ENCODE assay signal across 16 cellular contexts in the genomic region with DNA sequence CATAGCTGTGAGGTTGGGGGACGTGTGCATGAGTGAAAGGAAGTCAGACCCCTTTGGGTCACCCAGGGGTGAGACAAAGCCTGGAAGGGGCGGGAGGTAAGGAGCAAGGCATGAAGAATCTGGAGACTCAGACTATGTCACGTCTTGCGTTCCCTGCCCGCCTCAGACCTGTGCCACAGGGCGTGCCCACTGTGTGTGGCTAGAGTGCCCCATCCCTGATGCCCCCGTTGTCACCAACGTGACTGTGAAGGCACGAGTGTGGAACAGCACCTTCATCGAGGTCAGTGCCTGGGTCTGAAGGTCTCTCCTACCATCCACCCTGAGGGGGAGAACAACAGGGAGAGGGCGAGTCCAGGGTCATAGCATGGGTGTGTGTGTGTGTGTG. TPM values are rescaled to one million over a fixed set of nuclear protein-coding genes. Genes with fewer than 3 reads are reported as not detected.
A peak's percentile ranks its signal among the peaks of the same experiment; 100 is the strongest.
DNase-seq lines count a peak whose midpoint lies in the region; ATAC-seq and TF ChIP-seq lines count a peak whose summit lies in the region.
"Had no signal": no experiment of that assay in that cellular context is flagged by ENCODE, and none has a peak within 500 bp of the region (broad histone marks: within the 10 kb centered on the region; RNA-seq: fewer than 3 reads in every experiment).

No MANE protein-coding gene starts in this region.

- H3K27ac Mint-ChIP-seq in HFFc6, result 0 out of 2 replicates have a peak overlapping the region, but pooled peaks have one; percentile 15
- no peak overlapping the region for H3K27ac Mint-ChIP-seq in effector memory CD8-positive, alpha-beta T cell

- TF ChIP-seq POLR2A in spleen (IDR thresholded peaks at IDR 0.05) (no peak), erythroblast (IDR thresholded peaks at IDR 0.05; ENCODE audit: low read length) (no peak)

- H3K9me3 ChIP-seq in Panc1 (ENCODE audit: control insufficient read depth, insufficient read depth, low read depth, low read length) (no peaks in the 10 kb centered on the region), lung (ENCODE audit: control insufficient read depth in 2 of 2, insufficient read depth in 1 of 2, low read length in 1 of 2) (no peaks in the 10 kb centered on the region), spleen (no peaks in the 10 kb centered on the region)
- H3K9me3 ChIP-seq: left lung had no signal

- peaks cover 3% of the 10 kb centered on the region; the same call in 1 of the 2 replicates for H3K27me3 Mint-ChIP-seq in HFFc6 (ENCODE audit: insufficient read depth)
- H3K27me3 Mint-ChIP-seq in effector memory CD8-positive, alpha-beta T cell, result no peaks in the 10 kb centered on the region

- H3K27ac ChIP-seq in Panc1 (ENCODE audit: low read length) (no peak overlapping the region), lung (ENCODE audit: low read depth in 1 of 2, low read length in 1 of 2) (peak overlapping the region; percentile 2 to 69), spleen (peak overlapping the region in 2 of 8 donors; percentile 8 to 18)
- H3K27ac ChIP-seq: cardiac muscle cell, left lung had no signal

- H3K36me3 Mint-ChIP-seq in HFFc6 (ENCODE audit: low read depth), result peaks cover 60% of the 10 kb centered on the region
- peaks cover 2% of the 10 kb centered on the region for H3K36me3 Mint-ChIP-seq in effector memory CD8-positive, alpha-beta T cell (ENCODE audit: insufficient read depth)

- H3K4me3 Mint-ChIP-seq in HFFc6, result no peak overlapping the region; the same call in 1 of the 2 replicates
- no peak overlapping the region for H3K4me3 Mint-ChIP-seq in effector memory CD8-positive, alpha-beta T cell

- H3K4me3 ChIP-seq in Panc1 (ENCODE audit: low read depth in 2 of 2, low read length in 2 of 2) (no peak overlapping the region), lung (no peak overlapping the region), spleen (no peak overlapping the region)
- H3K4me3 ChIP-seq: cardiac muscle cell, left lung had no signal

- DNase-seq in HFFc6 (no peak), Panc1 (ENCODE audit: low read depth, low spot score) (no peak), lung (ENCODE audit: low spot score) (no peak), spleen (peak; percentile 66), NCI-H446 treated with DMSO at 0.1 percent for 48 hours (lab: John Stamatoyannopoulos, UW) (no peak), erythroblast (lab: John Stamatoyannopoulos, UW) (no peak)
- no peak for DNase-seq in stimulated activated CD4-positive, alpha-beta T cell treated with anti-CD3 and anti-CD28 coated beads, Interleukin-2, amount 100 ng/mL, for 48 hours
- no peak for DNase-seq in effector memory CD8-positive, alpha-beta T cell
- DNase-seq: activated CD4-positive, alpha-beta T cell treated with anti-CD3 and anti-CD28 coated beads for 4 hours; amniotic stem cell; C1 segment of cervical spinal cord; EL; left lung; SIG-M5; T-helper 1 cell had no signal

- H3K27me3 ChIP-seq in Panc1 (ENCODE audit: control insufficient read depth, insufficient read depth, low read length) (no peaks in the 10 kb centered on the region), lung (ENCODE audit: control insufficient read depth, insufficient read depth) (no peaks in the 10 kb centered on the region), spleen (replicated peaks in 1 of 7) (no peaks in the 10 kb centered on the region)
- H3K27me3 ChIP-seq: cardiac muscle cell, left lung had no signal

- in situ Hi-C loops in Panc1 (cut with HindIII; ENCODE audit: low pct_unique_long_range_greater_than_20kb, low sequenced_read_pairs), result no loop called here

- intact Hi-C loops in Panc1 (cut with micrococcal nuclease; ENCODE audit: unreplicated experiment) (no loop called here), spleen (cut with DNase I; ENCODE audit: low total_unique reads) (no loop called here)

- H3K36me3 ChIP-seq in Panc1 (ENCODE audit: control insufficient read depth, insufficient read depth, low read length), result peaks cover 11% of the 10 kb centered on the region
- peaks cover 8 to 69% of the 10 kb centered on the region in 2 donors for H3K36me3 ChIP-seq in lung (ENCODE audit: control insufficient read depth in 2 of 2, insufficient read depth in 2 of 2, low read length in 2 of 2)
- peaks cover 0 to 74% (median 18%) of the 10 kb centered on the region in 6 donors for H3K36me3 ChIP-seq in spleen

- CTCF ChIA-PET in Panc1 (lab: Charles Lee), result interaction anchor here (0.5 to 1.4 kb wide), 6 partner anchors 12 to 409 kb away, joined by 3 to 7 read pairs (median 3); no protein-coding TSS in a partner anchor

- TF ChIP-seq CTCF in HFFc6 (IDR thresholded peaks at IDR 0.05), result no peak
- TF ChIP-seq CTCF in Panc1 (IDR thresholded peaks at IDR 0.05), result no peak
- TF ChIP-seq CTCF in lung (IDR thresholded peaks at IDR 0.05; ENCODE audit: control extremely low read depth, extremely low read depth), result no peak
- TF ChIP-seq CTCF in spleen (IDR thresholded peaks at IDR 0.05 in 8 of 11, conservative IDR thresholded peaks at IDR 0.05 in 3 of 11), result no peak

- H3K9me3 Mint-ChIP-seq in HFFc6, result no peaks in the 10 kb centered on the region
- no peaks in the 10 kb centered on the region for H3K9me3 Mint-ChIP-seq in effector memory CD8-positive, alpha-beta T cell

- POLR2A ChIA-PET in Panc1 (lab: Charles Lee), result no interaction called here

- 85 to 89% methylated on average over 11 of the region's 11 CpGs for WGBS in lung, 2 donors
- 80 to 89% (median 83%) methylated on average over 4 to 11 of the region's 11 CpGs for WGBS in spleen, 5 donors

- no peaks in the 10 kb centered on the region; the same call in 1 of the 2 replicates for H3K4me1 Mint-ChIP-seq in HFFc6 (ENCODE audit: low read depth)
- H3K4me1 Mint-ChIP-seq in effector memory CD8-positive, alpha-beta T cell (ENCODE audit: low read depth in 2 of 2), result no peaks in the 10 kb centered on the region

- H3K4me1 ChIP-seq in Panc1 (ENCODE audit: control insufficient read depth, insufficient read depth, low read length) (no peaks in the 10 kb centered on the region), lung (ENCODE audit: control insufficient read depth in 2 of 2, insufficient read depth in 2 of 2, low read length in 2 of 2) (no peaks in the 10 kb centered on the region), spleen (no peaks in the 10 kb centered on the region)
- H3K4me1 ChIP-seq: left lung had no signal

- BruUV-seq in Panc1 (replicated peaks; lab: Mats Ljungman, UMichigan), result no TSS peak

- ATAC-seq in Panc1 (0 out of 2 replicates have a peak, but pooled peaks have one; percentile 1), lung (ENCODE audit: insufficient read depth, low FRiP score) (no peak)
- no peak for ATAC-seq in effector memory CD8-positive, alpha-beta T cell (replicated peaks)

RNA-seq across cellular contexts. Expression of a gene that starts 15.1 kb away (rescaled TPM):
- total RNA-seq in HFFc6 (2021; fragmentation: NEBNext Ultra II Directional; extraction: Animal tissue kit (Norgen Biotek cat#: 25700)), result 10 to 100 TPM; 26.6 to 35.6 (median 29.6) TPM
- total RNA-seq in Panc1 (2021; ENCODE audit: unreplicated experiment) (46.0 TPM), lung (10 to 100 TPM; 23.2 to 27.8 TPM), spleen (10 to 100 TPM; 22.9 to 41.5 (median 26.1) TPM)
- 79.3 TPM for polyA plus RNA-seq in Panc1 (2012; ENCODE audit: insufficient read length)
- polyA plus RNA-seq in lung (10 to 100 TPM in 1 of 2 donors, 1 to 10 TPM in 1; 10.0 to 15.7 TPM), spleen (10 to 100 TPM in 1 of 3 donors, 1 to 10 TPM in 2; 8.7 to 16.9 (median 9.5) TPM)

RNA-seq across cellular contexts. Expression of a gene that starts 24.2 kb away (rescaled TPM):
- total RNA-seq in HFFc6 (2021; fragmentation: NEBNext Ultra II Directional; extraction: Animal tissue kit (Norgen Biotek cat#: 25700)), result 100 to 1,000 TPM; 272 to 319 (median 288) TPM
- 439 TPM for total RNA-seq in Panc1 (2021; ENCODE audit: unreplicated experiment)
- polyA plus RNA-seq in Panc1 (2012; ENCODE audit: insufficient read length), result 291 TPM
- total RNA-seq in lung, result 100 to 1,000 TPM; 142 to 204 TPM
- 100 to 1,000 TPM in 1 of 2 donors, 10 to 100 TPM in 1; 83.9 to 123 TPM for polyA plus RNA-seq in lung
- 10 to 100 TPM; 22.7 to 52.3 (median 41.1) TPM for total RNA-seq in spleen
- polyA plus RNA-seq in spleen, result 10 to 100 TPM in 1 of 3 donors, 1 to 10 TPM in 2; 5.5 to 16.6 (median 8.1) TPM

RNA-seq across cellular contexts. Expression of a gene that starts 49.9 kb away (rescaled TPM):
- 10 to 100 TPM in 4 of 6 experiments, 1 to 10 TPM in 2; 4.3 to 14.1 (median 11.4) TPM for total RNA-seq in HFFc6 (2021; fragmentation: NEBNext Ultra II Directional; extraction: Animal tissue kit (Norgen Biotek cat#: 25700))
- total RNA-seq in Panc1 (2021; ENCODE audit: unreplicated experiment) (6.9 TPM), lung (1 to 10 TPM; 3.3 to 4.4 TPM), spleen (1 to 10 TPM; 1.2 to 7.5 (median 4.1) TPM)
- polyA plus RNA-seq in Panc1 (2012; ENCODE audit: insufficient read length), result 8.6 TPM
- polyA plus RNA-seq in lung (1 to 10 TPM; 3.9 to 6.2 TPM), spleen (1 to 10 TPM; 1.1 to 1.9 (median 1.1) TPM)
